ENCODE assay signal across 1 cellular context in genomic region chr21:43693981-43694380, GRCh38.
TF ChIP-seq lines count a peak whose summit lies in the region.

No MANE protein-coding gene starts in this region.

TF ChIP-seq in H1, 55 proteins besides CTCF, POLR2A, EP300 and RAD21:
- TF ChIP-seq, protein P1, sequence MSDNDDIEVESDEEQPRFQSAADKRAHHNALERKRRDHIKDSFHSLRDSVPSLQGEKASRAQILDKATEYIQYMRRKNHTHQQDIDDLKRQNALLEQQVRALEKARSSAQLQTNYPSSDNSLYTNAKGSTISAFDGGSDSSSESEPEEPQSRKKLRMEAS (IDR thresholded peaks at IDR 0.05) = no peak
